In genomic region chr10:130061760-130062159, GRCh38 we compare ENCODE assay signal across 28 cellular contexts. TPM values are rescaled to one million over a fixed set of nuclear protein-coding genes. Genes with fewer than 3 reads are reported as not detected.
"Had no signal": no experiment of that assay in that cellular context is flagged by ENCODE, and none has a peak within 500 bp of the region (broad histone marks: within the 10 kb centered on the region; RNA-seq: fewer than 3 reads in every experiment).

No MANE protein-coding gene starts in this region.

- H3K4me1 Mint-ChIP-seq: activated CD4-positive, alpha-beta memory T cell treated with anti-CD3 and anti-CD28 coated beads, Interleukin-2, amount 10 ng/mL, durations not matched to agents 7 days and 5 days; activated CD4-positive, alpha-beta T cell treated with anti-CD3 and anti-CD28 coated beads, Interleukin-2, amount 10 ng/mL, durations not matched to agents 7 days and 5 days; activated naive CD4-positive, alpha-beta T cell treated with anti-CD3 and anti-CD28 coated beads, Interleukin-2, amount 10 ng/mL, durations not matched to agents 7 days and 5 days; activated naive CD8-positive, alpha-beta T cell treated with anti-CD3 and anti-CD28 coated beads, Interleukin-2, amount 10 ng/mL, durations not matched to agents 7 days and 5 days; central memory CD8-positive, alpha-beta T cell; WTC11 had no signal

- H3K36me3 Mint-ChIP-seq: activated naive CD4-positive, alpha-beta T cell treated with anti-CD3 and anti-CD28 coated beads, Interleukin-2, amount 10 ng/mL, durations not matched to agents 7 days and 5 days; activated naive CD8-positive, alpha-beta T cell treated with anti-CD3 and anti-CD28 coated beads, Interleukin-2, amount 10 ng/mL, durations not matched to agents 7 days and 5 days; WTC11 had no signal

- ATAC-seq: activated naive CD4-positive, alpha-beta T cell treated with anti-CD3 and anti-CD28 coated beads, Interleukin-2, amount 50 U/mL, for 72 hours; activated T-cell treated with anti-CD3 and anti-CD28 coated beads, Interleukin-2, amount 50 U/mL, for 72 hours; foreskin keratinocyte; gastroesophageal sphincter; WTC11 had no signal

- H3K4me3 ChIP-seq: coronary artery, gastroesophageal sphincter had no signal

- DNase-seq: activated CD4-positive, alpha-beta memory T cell treated with anti-CD3 and anti-CD28 coated beads, Interleukin-2, amount 10 ng/mL, durations not matched to agents 7 days and 5 days; activated CD4-positive, alpha-beta T cell treated with anti-CD3 and anti-CD28 coated beads for 1 hour; activated CD4-positive, alpha-beta T cell treated with anti-CD3 and anti-CD28 coated beads for 4 hours; activated CD4-positive, alpha-beta T cell treated with anti-CD3 and anti-CD28 coated beads, Interleukin-2, amount 10 ng/mL, durations not matched to agents 7 days and 5 days; activated CD4-positive, alpha-beta T cell treated with anti-CD3 and anti-CD28 coated beads, Interleukin-2, amount 50 U/mL, for 4 hours; activated CD8-positive, alpha-beta memory T cell treated with anti-CD3 and anti-CD28 coated beads, Interleukin-2, amount 50 U/mL, for 48 hours; activated gamma-delta T cell; activated naive CD4-positive, alpha-beta T cell; activated naive CD4-positive, alpha-beta T cell treated with anti-CD3 and anti-CD28 coated beads, Interleukin-2, amount 10 ng/mL, durations not matched to agents 7 days and 5 days; activated naive CD8-positive, alpha-beta T cell treated with anti-CD3 and anti-CD28 coated beads, Interleukin-2, amount 10 ng/mL, durations not matched to agents 7 days and 5 days; activated T-cell treated with anti-CD3 and anti-CD28 coated beads for 4 hours; activated T-cell treated with anti-CD3 and anti-CD28 coated beads, Interleukin-2, amount 50 U/mL, for 24 hours; activated T-cell treated with anti-CD3 and anti-CD28 coated beads, Interleukin-2, amount 50 U/mL, for 72 hours; brain microvascular endothelial cell; effector CD8-positive, alpha-beta T cell; foreskin keratinocyte; T-helper 2 cell had no signal

- H3K27me3 ChIP-seq: brain microvascular endothelial cell, foreskin keratinocyte, gastroesophageal sphincter had no signal

- H3K4me3 Mint-ChIP-seq: activated CD4-positive, alpha-beta memory T cell treated with anti-CD3 and anti-CD28 coated beads, Interleukin-2, amount 10 ng/mL, durations not matched to agents 7 days and 5 days; activated CD4-positive, alpha-beta T cell treated with anti-CD3 and anti-CD28 coated beads, Interleukin-2, amount 10 ng/mL, durations not matched to agents 7 days and 5 days; activated naive CD4-positive, alpha-beta T cell treated with anti-CD3 and anti-CD28 coated beads, Interleukin-2, amount 10 ng/mL, durations not matched to agents 7 days and 5 days; activated naive CD8-positive, alpha-beta T cell treated with anti-CD3 and anti-CD28 coated beads, Interleukin-2, amount 10 ng/mL, durations not matched to agents 7 days and 5 days; activated T-cell treated with anti-CD3 and anti-CD28 coated beads, Interleukin-2, amount 50 U/mL, for 24 hours; activated T-cell treated with anti-CD3 and anti-CD28 coated beads, Interleukin-2, amount 50 U/mL, for 72 hours; central memory CD8-positive, alpha-beta T cell; dendritic cell treated with granulocyte-macrophage colony-stimulating factor and Interleukin-4, amounts not matched to agents 40 ng/mL and 50 ng/mL, for 4 days; WTC11 had no signal

- H3K27me3 Mint-ChIP-seq: activated CD4-positive, alpha-beta memory T cell treated with anti-CD3 and anti-CD28 coated beads, Interleukin-2, amount 10 ng/mL, durations not matched to agents 7 days and 5 days; activated CD4-positive, alpha-beta T cell treated with anti-CD3 and anti-CD28 coated beads, Interleukin-2, amount 10 ng/mL, durations not matched to agents 7 days and 5 days; activated naive CD4-positive, alpha-beta T cell treated with anti-CD3 and anti-CD28 coated beads, Interleukin-2, amount 10 ng/mL, durations not matched to agents 7 days and 5 days; activated naive CD8-positive, alpha-beta T cell treated with anti-CD3 and anti-CD28 coated beads, Interleukin-2, amount 10 ng/mL, durations not matched to agents 7 days and 5 days; activated T-cell treated with anti-CD3 and anti-CD28 coated beads, Interleukin-2, amount 50 U/mL, for 24 hours; central memory CD8-positive, alpha-beta T cell; dendritic cell treated with granulocyte-macrophage colony-stimulating factor and Interleukin-4, amounts not matched to agents 40 ng/mL and 50 ng/mL, for 4 days had no signal

- H3K27ac ChIP-seq: brain microvascular endothelial cell, coronary artery, epithelial cell of prostate, foreskin keratinocyte, gastroesophageal sphincter, VCaP had no signal

- H3K27ac Mint-ChIP-seq: activated CD4-positive, alpha-beta memory T cell treated with anti-CD3 and anti-CD28 coated beads, Interleukin-2, amount 10 ng/mL, durations not matched to agents 7 days and 5 days; activated CD4-positive, alpha-beta T cell treated with anti-CD3 and anti-CD28 coated beads, Interleukin-2, amount 10 ng/mL, durations not matched to agents 7 days and 5 days; activated naive CD4-positive, alpha-beta T cell treated with anti-CD3 and anti-CD28 coated beads, Interleukin-2, amount 10 ng/mL, durations not matched to agents 7 days and 5 days; activated naive CD4-positive, alpha-beta T cell treated with anti-CD3 and anti-CD28 coated beads, Interleukin-2, amount 50 U/mL, for 72 hours; activated naive CD8-positive, alpha-beta T cell treated with anti-CD3 and anti-CD28 coated beads, Interleukin-2, amount 10 ng/mL, durations not matched to agents 7 days and 5 days; activated T-cell treated with anti-CD3 and anti-CD28 coated beads, Interleukin-2, amount 50 U/mL, for 24 hours; activated T-cell treated with anti-CD3 and anti-CD28 coated beads, Interleukin-2, amount 50 U/mL, for 72 hours; dendritic cell treated with granulocyte-macrophage colony-stimulating factor and Interleukin-4, amounts not matched to agents 40 ng/mL and 50 ng/mL, for 4 days; WTC11 had no signal

- H3K4me1 ChIP-seq: foreskin keratinocyte, gastroesophageal sphincter had no signal

- H3K9me3 ChIP-seq: gastroesophageal sphincter had no signal

- FAIRE-seq: astrocyte, endothelial cell of umbilical vein had no signal

- H3K36me3 ChIP-seq: brain microvascular endothelial cell had no signal

- H3K9me3 Mint-ChIP-seq: activated CD4-positive, alpha-beta memory T cell treated with anti-CD3 and anti-CD28 coated beads, Interleukin-2, amount 10 ng/mL, durations not matched to agents 7 days and 5 days; activated CD4-positive, alpha-beta T cell treated with anti-CD3 and anti-CD28 coated beads, Interleukin-2, amount 10 ng/mL, durations not matched to agents 7 days and 5 days; activated naive CD4-positive, alpha-beta T cell treated with anti-CD3 and anti-CD28 coated beads, Interleukin-2, amount 10 ng/mL, durations not matched to agents 7 days and 5 days; activated naive CD4-positive, alpha-beta T cell treated with anti-CD3 and anti-CD28 coated beads, Interleukin-2, amount 50 U/mL, for 72 hours; activated naive CD8-positive, alpha-beta T cell treated with anti-CD3 and anti-CD28 coated beads, Interleukin-2, amount 10 ng/mL, durations not matched to agents 7 days and 5 days; activated T-cell treated with anti-CD3 and anti-CD28 coated beads, Interleukin-2, amount 50 U/mL, for 72 hours; central memory CD8-positive, alpha-beta T cell; dendritic cell treated with granulocyte-macrophage colony-stimulating factor and Interleukin-4, amounts not matched to agents 40 ng/mL and 50 ng/mL, for 4 days; WTC11 had no signal

RNA-seq across cellular contexts. Expression of gene C10orf143, which starts 48.9 kb away (rescaled TPM):
- total RNA-seq: glomerular endothelial cell had no signal
